20 cellular contexts compared by ENCODE assay signal in genomic region chr13:26015276-26015934, GRCh38. TPM values are rescaled to one million over a fixed set of nuclear protein-coding genes. Genes with fewer than 3 reads are reported as not detected.
DNase-seq lines count a peak whose midpoint lies in the region; ATAC-seq and TF ChIP-seq lines count a peak whose summit lies in the region.
"Had no signal": no experiment of that assay in that cellular context is flagged by ENCODE, and none has a peak within 500 bp of the region (broad histone marks: within the 10 kb centered on the region; RNA-seq: fewer than 3 reads in every experiment).

No MANE protein-coding gene starts in this region.

- H3K27ac Mint-ChIP-seq in mesothelial cell of epicardium, result peak overlapping the region; percentile 64
- H3K27ac Mint-ChIP-seq: HFFc6 had no signal

- H3K9me3 ChIP-seq in heart right ventricle (peaks cover 0 to 11% (median 0%) of the 10 kb centered on the region in 11 donors), right atrium auricular region (no peaks in the 10 kb centered on the region)
- H3K9me3 ChIP-seq: MG63 had no signal

- H3K27ac ChIP-seq in heart right ventricle, result peak overlapping the region in 6 of 10 donors; percentile 3 to 52 (median 42)
- no peak overlapping the region for H3K27ac ChIP-seq in right atrium auricular region
- peak overlapping the region; percentile 2 for H3K27ac ChIP-seq in caudate nucleus (ENCODE audit: low read depth, low read length)
- H3K27ac ChIP-seq: C4-2B, KMS-11 had no signal

- intact Hi-C loops in heart right ventricle (cut with DNase I), result no loop called here

- peaks cover 2 to 66% (median 46%) of the 10 kb centered on the region in 7 donors for H3K27me3 ChIP-seq in heart right ventricle
- no peaks in the 10 kb centered on the region for H3K27me3 ChIP-seq in right atrium auricular region
- H3K27me3 ChIP-seq: MG63 had no signal

- peaks cover 5% of the 10 kb centered on the region for H3K9me3 Mint-ChIP-seq in mesothelial cell of epicardium

- DNase-seq in heart right ventricle, result no peak
- no peak for DNase-seq in right atrium auricular region (ENCODE audit: low spot score)
- peak in 5 of 61 donors; percentile 14 to 56 (median 34) for DNase-seq in caudate nucleus (lab: John Stamatoyannopoulos, UW)
- no peak for DNase-seq in mesothelial cell of epicardium (ENCODE audit: low spot score in 2 of 2, unreplicated experiment in 2 of 2)
- DNase-seq in NOMO-1 (lab: John Stamatoyannopoulos, UW; ENCODE audit: unreplicated experiment in 2 of 2), result no peak
- DNase-seq: 8988T, DMS153, HFFc6, MG63, NCI-H1092, NCI-H146, NCI-H2081, NCI-H510A, Right ventricle myocardium superior had no signal

- H3K36me3 ChIP-seq in heart right ventricle (no peaks in the 10 kb centered on the region), right atrium auricular region (no peaks in the 10 kb centered on the region)
- H3K36me3 ChIP-seq: MG63 had no signal

- TF ChIP-seq CTCF in heart right ventricle (IDR thresholded peaks at IDR 0.05), result no peak
- no peak for TF ChIP-seq CTCF in right atrium auricular region (IDR thresholded peaks at IDR 0.05)
- TF ChIP-seq CTCF in mesothelial cell of epicardium (IDR thresholded peaks at IDR 0.05; ENCODE audit: unreplicated experiment), result no peak

- H3K36me3 Mint-ChIP-seq in mesothelial cell of epicardium, result peaks cover 15% of the 10 kb centered on the region

- H3K4me1 ChIP-seq in heart right ventricle (peaks cover 0 to 42% (median 22%) of the 10 kb centered on the region in 9 donors), right atrium auricular region (peaks cover 0 to 22% of the 10 kb centered on the region in 2 donors)

- no peaks in the 10 kb centered on the region for H3K27me3 Mint-ChIP-seq in mesothelial cell of epicardium (ENCODE audit: low read depth)

- ATAC-seq in heart right ventricle (peak in 4 of 8 donors; percentile 36 to 62 (median 58)), HG03342 (IDR thresholded peaks at IDR 0.05; ENCODE audit: unreplicated experiment) (no peak), GM19455 (IDR thresholded peaks at IDR 0.05; ENCODE audit: unreplicated experiment) (no peak)
- ATAC-seq in activated CD4-positive, CD25-positive, alpha-beta regulatory T cell treated with anti-CD3 and anti-CD28 coated beads, Interleukin-2, amount 50 U/mL, for 24 hours, result no peak
- ATAC-seq: Panc1 had no signal

- 45 to 59% methylated on average over 6 of the region's 6 CpGs for WGBS in heart right ventricle, 2 donors

- H3K4me3 Mint-ChIP-seq in mesothelial cell of epicardium, result no peak overlapping the region
- H3K4me3 Mint-ChIP-seq: HFFc6 had no signal

- peaks cover 26% of the 10 kb centered on the region for H3K4me1 Mint-ChIP-seq in mesothelial cell of epicardium

- peak overlapping the region in 2 of 10 donors; percentile 3 to 9 for H3K4me3 ChIP-seq in heart right ventricle
- H3K4me3 ChIP-seq in right atrium auricular region, result no peak overlapping the region
- H3K4me3 ChIP-seq: MG63 had no signal

RNA-seq across cellular contexts. Expression of gene SHISA2, which starts 36.4 kb away (rescaled TPM):
- under 1 TPM in 9 of 10 donors, not detected in 1; 0.12 to 0.94 (median 0.28) TPM for total RNA-seq in heart right ventricle
- under 1 TPM; 0.06 to 0.22 TPM for polyA plus RNA-seq in heart right ventricle
- total RNA-seq in right atrium auricular region, result not detected
- 4.5 to 4.9 TPM (median 4.7 TPM) in 3 replicates for total RNA-seq in mesothelial cell of epicardium
- total RNA-seq: HFFc6 had no signal

Comparison
In these comparisons a context has a peak if more than half of its experiments do, and no peak if none do; other contexts are left out.
1. H3K27ac ChIP-seq: peak in heart right ventricle (6 of 10) and caudate nucleus (single experiment); none in right atrium auricular region (0 of 2).